ENCODE assay signal across 8 cellular contexts in genomic region chr11:101436511-101437142, GRCh38.
A peak's percentile ranks its signal among the peaks of the same experiment; 100 is the strongest.
DNase-seq lines count a peak whose midpoint lies in the region; ATAC-seq and TF ChIP-seq lines count a peak whose summit lies in the region.

No MANE protein-coding gene starts in this region.

- H3K4me3 Mint-ChIP-seq in Caco-2 (ENCODE audit: unreplicated experiment): no peak overlapping the region
- H3K4me3 Mint-ChIP-seq in mesothelial cell of epicardium: no peak overlapping the region

- H3K9me3 Mint-ChIP-seq in Caco-2 (ENCODE audit: unreplicated experiment) (no peaks in the 10 kb centered on the region), mesothelial cell of epicardium (no peaks in the 10 kb centered on the region)

- H3K4me1 Mint-ChIP-seq in Caco-2 (ENCODE audit: low read depth, unreplicated experiment) (no peaks in the 10 kb centered on the region), mesothelial cell of epicardium (no peaks in the 10 kb centered on the region)

- intact Hi-C loops in Caco-2 (cut with micrococcal nuclease; ENCODE audit: unreplicated experiment): loop anchor here (1.0 to 5.0 kb wide), 3 partner anchors 46 to 456 kb away; partner anchors contain the start of gene PGR

- ATAC-seq in GM19395 (IDR thresholded peaks at IDR 0.05; ENCODE audit: unreplicated experiment): peak; percentile 67
- no peak for ATAC-seq in HG03039 (IDR thresholded peaks at IDR 0.05; ENCODE audit: unreplicated experiment)

- no peaks in the 10 kb centered on the region for H3K27me3 ChIP-seq in Caco-2 (replicated peaks; ENCODE audit: control insufficient read depth, insufficient read depth, low read length)

- H3K36me3 ChIP-seq in Caco-2 (ENCODE audit: control insufficient read depth, insufficient read depth, low read length): no peaks in the 10 kb centered on the region

- no TSS peak for BruUV-seq in Caco-2 (replicated peaks; lab: Mats Ljungman, UMichigan)

- H3K36me3 Mint-ChIP-seq in Caco-2 (ENCODE audit: insufficient read depth, unreplicated experiment): no peaks in the 10 kb centered on the region
- no peaks in the 10 kb centered on the region for H3K36me3 Mint-ChIP-seq in mesothelial cell of epicardium

- peak; percentile 89 to 96 for TF ChIP-seq CTCF in Caco-2 (IDR thresholded peaks at IDR 0.05; ENCODE audit: insufficient read depth in 1 of 2, low read depth in 1 of 2, low read length in 1 of 2, severe bottlenecking in 1 of 2, unreplicated experiment in 1 of 2)
- TF ChIP-seq CTCF in mesothelial cell of epicardium (IDR thresholded peaks at IDR 0.05; ENCODE audit: unreplicated experiment): peak; percentile 34

- DNase-seq in Caco-2 (peak; percentile 79 to 80), NCI-H2196 treated with DMSO at 0.1 percent for 48 hours (lab: John Stamatoyannopoulos, UW; ENCODE audit: unreplicated experiment) (peak; percentile 4), cerebellar cortex (ENCODE audit: low spot score) (peak; percentile 10), mesothelial cell of epicardium (ENCODE audit: low spot score in 2 of 2, unreplicated experiment in 2 of 2) (no peak), NCI-H2227 (lab: John Stamatoyannopoulos, UW; ENCODE audit: unreplicated experiment) (no peak), NCI-H1694 treated with DMSO at 0.1 percent for 48 hours (lab: John Stamatoyannopoulos, UW) (no peak)

- CTCF ChIA-PET in Caco-2 (lab: Charles Lee): interaction anchor here (0.8 to 2.0 kb wide), 5 partner anchors 8 to 537 kb away, joined by 3 to 8 read pairs (median 3); no protein-coding TSS in a partner anchor

- no peaks in the 10 kb centered on the region for H3K9me3 ChIP-seq in Caco-2

- POLR2A ChIA-PET in Caco-2 (lab: Charles Lee): no interaction called here

- no peaks in the 10 kb centered on the region for H3K27me3 Mint-ChIP-seq in Caco-2 (ENCODE audit: insufficient read depth, unreplicated experiment)
- no peaks in the 10 kb centered on the region for H3K27me3 Mint-ChIP-seq in mesothelial cell of epicardium (ENCODE audit: low read depth)

- H3K4me3 ChIP-seq in Caco-2 (ENCODE audit: low read depth, low read length): no peak overlapping the region

- H3K27ac Mint-ChIP-seq in Caco-2 (ENCODE audit: unreplicated experiment): no peak overlapping the region
- H3K27ac Mint-ChIP-seq in mesothelial cell of epicardium: no peak overlapping the region

- no peaks in the 10 kb centered on the region for H3K4me1 ChIP-seq in Caco-2

Comparison
In these comparisons a context has a peak if more than half of its experiments do, and no peak if none do; other contexts are left out.
1. DNase-seq: peak in Caco-2 (2 of 2), NCI-H2196 treated with DMSO at 0.1 percent for 48 hours (single experiment) and cerebellar cortex (single experiment); none in mesothelial cell of epicardium (0 of 2), NCI-H2227 (single experiment) and NCI-H1694 treated with DMSO at 0.1 percent for 48 hours (single experiment).